In the genomic region with DNA sequence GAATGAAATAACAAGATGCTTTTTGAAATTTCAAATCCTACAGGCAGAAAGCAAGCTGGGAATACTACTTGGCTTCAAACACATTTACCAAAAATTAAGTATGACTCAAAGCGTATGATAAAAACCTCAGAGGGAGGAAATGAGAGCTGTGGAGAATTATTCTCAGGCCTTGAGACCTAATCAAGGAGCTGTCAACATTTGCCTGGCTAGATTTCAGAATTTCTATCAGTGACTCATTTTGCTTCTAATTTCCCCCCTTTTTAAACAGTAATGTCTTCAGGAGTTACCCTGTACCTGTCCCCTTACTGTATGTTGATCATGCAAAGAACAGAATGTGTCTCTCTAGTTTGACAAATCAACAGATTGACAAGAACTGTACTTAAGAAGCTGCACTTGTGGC, we compare ENCODE assay signal across 21 cellular contexts.
"Had no signal": no experiment of that assay in that cellular context is flagged by ENCODE, and none has a peak within 500 bp of the region (broad histone marks: within the 10 kb centered on the region; RNA-seq: fewer than 3 reads in every experiment).

No MANE protein-coding gene starts in this region.

- H3K4me1 ChIP-seq: foreskin keratinocyte, lower lobe of right lung, pancreas, right atrium auricular region, sigmoid colon, spleen, tibial nerve, upper lobe of left lung had no signal

- ATAC-seq: esophagus mucosa; foreskin keratinocyte; left ventricle myocardium superior; lower lobe of right lung; natural killer cell; pancreas; stimulated activated naive B cell treated with anti-CD40 and anti-IgM and Interleukin-4, amounts not matched to agents 10 μg/mL and 1 μg/mL and 100 μg/mL, for 72 hours had no signal

- H3K4me3 ChIP-seq: dorsolateral prefrontal cortex, lower lobe of right lung, pancreas, right atrium auricular region, sigmoid colon, spleen, thoracic aorta, tibial nerve, upper lobe of left lung had no signal

- H3K9me3 ChIP-seq: pancreas, upper lobe of left lung had no signal

- H3K36me3 ChIP-seq: lower lobe of right lung, pancreas, right atrium auricular region, sigmoid colon, spleen, thoracic aorta, tibial nerve, upper lobe of left lung had no signal

- H3K27ac ChIP-seq: dorsolateral prefrontal cortex, epithelial cell of prostate, foreskin keratinocyte, lower lobe of right lung, pancreas, right atrium auricular region, sigmoid colon, spleen, thoracic aorta, tibial nerve, upper lobe of left lung had no signal

- FAIRE-seq: colon, keratinocyte, pancreas had no signal

- DNase-seq: dorsolateral prefrontal cortex; effector CD8-positive, alpha-beta T cell; endodermal cell; head of caudate nucleus; left ventricle myocardium superior; lower lobe of right lung; natural killer cell; occipital lobe; pancreas; sigmoid colon; spleen; stimulated activated naive B cell treated with anti-CD40 and anti-IgM and Interleukin-4, amounts not matched to agents 10 μg/mL and 1 μg/mL and 100 μg/mL, for 72 hours; upper lobe of left lung had no signal

- H3K27me3 ChIP-seq: dorsolateral prefrontal cortex, foreskin keratinocyte, pancreas, right atrium auricular region, sigmoid colon, spleen, tibial nerve, upper lobe of left lung had no signal
